ENCODE assay signal across 28 cellular contexts in the genomic region with DNA sequence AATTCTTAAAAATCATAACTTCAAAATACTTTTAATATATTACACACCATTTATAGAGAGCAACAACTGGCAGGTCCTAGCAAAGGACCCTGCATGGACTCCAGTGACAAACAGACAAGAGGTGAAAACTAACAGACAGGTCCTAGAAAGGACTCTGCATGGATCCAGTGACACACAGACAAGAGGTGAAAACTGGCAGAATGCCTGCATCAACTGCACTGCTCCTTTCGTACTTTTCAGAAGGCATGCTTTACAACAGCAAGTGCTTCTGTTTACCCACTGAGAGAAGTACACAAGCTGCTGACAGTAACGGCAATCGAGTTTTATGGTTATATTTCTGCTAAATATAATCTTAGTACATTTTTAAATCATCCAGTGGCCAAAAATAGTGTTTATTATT. TPM values are rescaled to one million over a fixed set of nuclear protein-coding genes. Genes with fewer than 3 reads are reported as not detected.
DNase-seq lines count a peak whose midpoint lies in the region; ATAC-seq and TF ChIP-seq lines count a peak whose summit lies in the region.
"Had no signal": no experiment of that assay in that cellular context is flagged by ENCODE, and none has a peak within 500 bp of the region (broad histone marks: within the 10 kb centered on the region; RNA-seq: fewer than 3 reads in every experiment).

No MANE protein-coding gene starts in this region.

- no peaks in the 10 kb centered on the region for H3K4me1 ChIP-seq in prostate gland (replicated peaks)
- H3K4me1 ChIP-seq: gastrocnemius medialis, Peyer's patch had no signal

- DNase-seq in Right ventricle myocardium superior = no peak
- DNase-seq in cardiac septum (ENCODE audit: low spot score) = no peak
- DNase-seq in NCI-H2107 (lab: John Stamatoyannopoulos, UW) = peak; percentile 55
- peak; percentile 14 for DNase-seq in cerebellar cortex (ENCODE audit: low spot score)
- peak; percentile 36 for DNase-seq in prostate gland (ENCODE audit: low spot score)
- DNase-seq in NCI-H82 (lab: John Stamatoyannopoulos, UW) = no peak
- no peak for DNase-seq in cerebellar nuclear complex (lab: John Stamatoyannopoulos, UW)
- no peak for DNase-seq in activated naive CD4-positive, alpha-beta T cell treated with Interleukin-2 at 50 U/mL for 16 hours
- DNase-seq: ACHN; activated CD4-positive, alpha-beta T cell treated with anti-CD3 and anti-CD28 coated beads, Interleukin-2, amount 50 U/mL, for 48 hours; amygdala; C1 segment of cervical spinal cord; Calu3; caudate nucleus; erythroblast; gastrocnemius medialis; GDM1; MV-4-11; NCI-H2171; Peyer's patch; posterior cingulate gyrus; stimulated activated CD4-positive, alpha-beta T cell treated with anti-CD3 and anti-CD28 coated beads, Interleukin-1b, Interleukin-23, amount 100 ng/mL, for 48 hours; stimulated activated naive B cell treated with anti-CD40 and anti-IgM and Interleukin-4, amounts not matched to agents 10 μg/mL and 1 μg/mL and 100 μg/mL, for 72 hours; T-helper 2 cell; WERI-Rb-1 had no signal

- no peak for TF ChIP-seq POLR2A in prostate gland (IDR thresholded peaks at IDR 0.05)

- H3K9me3 ChIP-seq in prostate gland = no peaks in the 10 kb centered on the region
- H3K9me3 ChIP-seq: gastrocnemius medialis, Peyer's patch, thoracic aorta had no signal

- intact Hi-C loops in Right ventricle myocardium superior (cut with DNase I) (no loop called here), cardiac septum (cut with DNase I) (no loop called here), prostate gland (cut with DNase I) (no loop called here)

- no peak for TF ChIP-seq CTCF in prostate gland (IDR thresholded peaks at IDR 0.05)

- ATAC-seq in Right ventricle myocardium superior (ENCODE audit: poor library complexity) = peak; percentile 82
- ATAC-seq: gastrocnemius medialis; stimulated activated naive B cell treated with anti-CD40 and anti-IgM and Interleukin-4, amounts not matched to agents 10 μg/mL and 1 μg/mL and 100 μg/mL, for 72 hours had no signal

- WGBS in prostate gland = 34% methylated on average over 3 of the region's 3 CpGs

- H3K36me3 ChIP-seq in prostate gland = no peaks in the 10 kb centered on the region

- no peak overlapping the region for H3K27ac ChIP-seq in prostate gland
- H3K27ac ChIP-seq: gastrocnemius medialis, Peyer's patch, SK-N-MC, thoracic aorta, WERI-Rb-1 had no signal

- no peaks in the 10 kb centered on the region for H3K27me3 ChIP-seq in prostate gland (replicated peaks; ENCODE audit: insufficient read depth)
- H3K27me3 ChIP-seq: gastrocnemius medialis, Peyer's patch had no signal

- H3K4me3 ChIP-seq in prostate gland = no peak overlapping the region
- H3K4me3 ChIP-seq: gastrocnemius medialis, Peyer's patch, SK-N-MC, thoracic aorta had no signal

RNA-seq across cellular contexts. Expression of gene GP5, which starts 24.3 kb away (rescaled TPM):
- total RNA-seq in Right ventricle myocardium superior = not detected
- total RNA-seq in cardiac septum = 0.22 TPM
- not detected for total RNA-seq in prostate gland
- total RNA-seq: Peyer's patch had no signal

RNA-seq across cellular contexts. Expression of gene LRRC15, which starts 53.8 kb away (rescaled TPM):
- total RNA-seq in Right ventricle myocardium superior (0.16 TPM), cardiac septum (0.38 TPM), prostate gland (1 to 10 TPM in 1 of 2 donors, not detected in 1; 1.1 TPM)
- total RNA-seq: Calu3, kidney epithelial cell had no signal

Comparison
In these comparisons a context has a peak if more than half of its experiments do, and no peak if none do; other contexts are left out.
1. DNase-seq: peak in NCI-H2107 (single experiment), cerebellar cortex (single experiment) and prostate gland (single experiment); none in Right ventricle myocardium superior (single experiment), cardiac septum (single experiment), NCI-H82 (single experiment), cerebellar nuclear complex (0 of 2) and activated naive CD4-positive, alpha-beta T cell treated with Interleukin-2 at 50 U/mL for 16 hours (single experiment).